ENCODE assay signal across 27 cellular contexts in the genomic region with DNA sequence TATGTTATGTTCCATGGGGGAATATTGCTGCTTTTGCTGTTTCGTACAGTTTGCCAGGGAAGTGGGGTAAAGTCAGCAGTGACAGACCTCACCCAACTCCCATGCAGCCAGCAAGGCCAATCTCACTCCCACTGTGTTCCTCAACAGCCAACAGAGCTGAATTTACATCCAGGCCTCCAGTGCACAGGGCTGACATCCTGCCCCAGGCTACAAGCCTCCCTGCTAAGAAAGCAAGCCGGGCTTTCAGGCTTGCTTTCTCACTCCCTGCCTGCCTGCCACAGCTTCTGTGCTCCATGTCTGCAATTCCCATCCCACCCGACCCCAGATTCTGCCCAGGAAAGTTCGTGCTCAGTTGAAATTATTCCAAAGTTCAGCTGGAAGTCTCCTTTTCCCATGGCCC. TPM values are rescaled to one million over a fixed set of nuclear protein-coding genes. Genes with fewer than 3 reads are reported as not detected.
"Had no signal": no experiment of that assay in that cellular context is flagged by ENCODE, and none has a peak within 500 bp of the region (broad histone marks: within the 10 kb centered on the region; RNA-seq: fewer than 3 reads in every experiment).

No MANE protein-coding gene starts in this region.

- H3K79me2 ChIP-seq: parathyroid adenoma had no signal

- H3K4me1 ChIP-seq: colonic mucosa, foreskin keratinocyte, heart left ventricle, left lung, lower lobe of right lung, parathyroid adenoma, right atrium auricular region, thyroid gland had no signal

- H3K4me3 ChIP-seq: colonic mucosa, heart left ventricle, left lung, lower lobe of right lung, right atrium auricular region, stomach, thyroid gland had no signal

- H3K9ac ChIP-seq: parathyroid adenoma had no signal

- H2AFZ ChIP-seq: parathyroid adenoma had no signal

- DNase-seq: activated CD4-positive, alpha-beta memory T cell treated with anti-CD3 and anti-CD28 coated beads, Interleukin-2, amount 10 ng/mL, durations not matched to agents 7 days and 5 days; activated CD4-positive, alpha-beta T cell treated with anti-CD3 and anti-CD28 coated beads, Interleukin-2, amount 10 ng/mL, durations not matched to agents 24 days and 14 days; activated CD4-positive, CD25-positive, alpha-beta regulatory T cell treated with anti-CD3 and anti-CD28 coated beads, Interleukin-2, amount 50 U/mL, for 72 hours; activated CD8-positive, alpha-beta memory T cell treated with anti-CD3 and anti-CD28 coated beads, Interleukin-2, amount 50 U/mL, for 48 hours; activated gamma-delta T cell treated with Interleukin-2 at 50 U/mL for 16 hours; activated T-cell treated with anti-CD3 and anti-CD28 coated beads, Interleukin-2, amount 50 U/mL, for 4 hours; colonic mucosa; effector memory CD8-positive, alpha-beta T cell; foreskin keratinocyte; heart left ventricle; lower lobe of right lung; nephron progenitor cell; nucleus accumbens; stimulated activated CD4-positive, alpha-beta T cell treated with anti-CD3 and anti-CD28 coated beads, Interleukin-15, amount 100 ng/mL, for 24 hours; stimulated activated CD4-positive, alpha-beta T cell treated with anti-CD3 and anti-CD28 coated beads, Interleukin-2, amount 100 ng/mL, for 24 hours; stimulated activated naive B cell treated with anti-CD40 and anti-IgM and Interleukin-4, amounts not matched to agents 10 μg/mL and 1 μg/mL and 100 μg/mL, for 72 hours; stomach; T-helper 17 cell; T1000; thyroid gland; WERI-Rb-1 had no signal

- H3K36me3 ChIP-seq: colonic mucosa, heart left ventricle, left lung, lower lobe of right lung, right atrium auricular region, stomach, thyroid gland, WERI-Rb-1 had no signal

- H3K27ac Mint-ChIP-seq: activated CD4-positive, alpha-beta memory T cell treated with anti-CD3 and anti-CD28 coated beads, Interleukin-2, amount 10 ng/mL, durations not matched to agents 7 days and 5 days; activated CD4-positive, alpha-beta T cell treated with anti-CD3 and anti-CD28 coated beads, Interleukin-2, amount 10 ng/mL, durations not matched to agents 24 days and 14 days; activated naive CD4-positive, alpha-beta T cell treated with anti-CD3 and anti-CD28 coated beads, Interleukin-2, amount 50 U/mL, for 72 hours; activated T-helper 17 cell treated with anti-CD3 and anti-CD28 coated beads, Interleukin-2, amount 50 U/mL, for 72 hours; effector memory CD8-positive, alpha-beta T cell; nephron progenitor cell; stimulated activated naive B cell treated with anti-CD40 and anti-IgM and Interleukin-4, amounts not matched to agents 10 μg/mL and 1 μg/mL and 100 μg/mL, for 72 hours; T-helper 17 cell had no signal

- FAIRE-seq: endothelial cell of umbilical vein had no signal

- H3K9me3 Mint-ChIP-seq: activated CD4-positive, alpha-beta memory T cell treated with anti-CD3 and anti-CD28 coated beads, Interleukin-2, amount 10 ng/mL, durations not matched to agents 7 days and 5 days; activated CD4-positive, alpha-beta T cell treated with anti-CD3 and anti-CD28 coated beads, Interleukin-2, amount 10 ng/mL, durations not matched to agents 24 days and 14 days had no signal

- H3K36me3 Mint-ChIP-seq: stimulated activated naive B cell treated with anti-CD40 and anti-IgM and Interleukin-4, amounts not matched to agents 10 μg/mL and 1 μg/mL and 100 μg/mL, for 72 hours had no signal

- H3K4me3 Mint-ChIP-seq: activated CD4-positive, alpha-beta memory T cell treated with anti-CD3 and anti-CD28 coated beads, Interleukin-2, amount 10 ng/mL, durations not matched to agents 7 days and 5 days; activated CD4-positive, alpha-beta T cell treated with anti-CD3 and anti-CD28 coated beads, Interleukin-2, amount 10 ng/mL, durations not matched to agents 24 days and 14 days; activated T-cell treated with anti-CD3 and anti-CD28 coated beads, Interleukin-2, amount 50 U/mL, for 4 hours; activated T-helper 17 cell treated with anti-CD3 and anti-CD28 coated beads, Interleukin-2, amount 50 U/mL, for 72 hours; effector memory CD8-positive, alpha-beta T cell; nephron progenitor cell; stimulated activated naive B cell treated with anti-CD40 and anti-IgM and Interleukin-4, amounts not matched to agents 10 μg/mL and 1 μg/mL and 100 μg/mL, for 72 hours; T-helper 17 cell had no signal

- H3K27me3 Mint-ChIP-seq: activated CD4-positive, alpha-beta memory T cell treated with anti-CD3 and anti-CD28 coated beads, Interleukin-2, amount 10 ng/mL, durations not matched to agents 7 days and 5 days; activated CD4-positive, alpha-beta T cell treated with anti-CD3 and anti-CD28 coated beads, Interleukin-2, amount 10 ng/mL, durations not matched to agents 24 days and 14 days; activated T-helper 17 cell treated with anti-CD3 and anti-CD28 coated beads, Interleukin-2, amount 50 U/mL, for 72 hours; effector memory CD8-positive, alpha-beta T cell; T-helper 17 cell had no signal

- H3K4me1 Mint-ChIP-seq: activated CD4-positive, alpha-beta memory T cell treated with anti-CD3 and anti-CD28 coated beads, Interleukin-2, amount 10 ng/mL, durations not matched to agents 7 days and 5 days; activated CD4-positive, alpha-beta T cell treated with anti-CD3 and anti-CD28 coated beads, Interleukin-2, amount 10 ng/mL, durations not matched to agents 24 days and 14 days; activated T-helper 17 cell treated with anti-CD3 and anti-CD28 coated beads, Interleukin-2, amount 50 U/mL, for 72 hours; stimulated activated naive B cell treated with anti-CD40 and anti-IgM and Interleukin-4, amounts not matched to agents 10 μg/mL and 1 μg/mL and 100 μg/mL, for 72 hours; T-helper 17 cell had no signal

- H3K9me3 ChIP-seq: colonic mucosa, lower lobe of right lung, right atrium auricular region, thyroid gland had no signal

- ATAC-seq: activated naive CD4-positive, alpha-beta T cell treated with anti-CD3 and anti-CD28 coated beads, Interleukin-2, amount 50 U/mL, for 72 hours; activated T-cell treated with anti-CD3 and anti-CD28 coated beads, Interleukin-2, amount 50 U/mL, for 4 hours; activated T-helper 17 cell treated with anti-CD3 and anti-CD28 coated beads, Interleukin-2, amount 50 U/mL, for 72 hours; effector memory CD8-positive, alpha-beta T cell; foreskin keratinocyte; heart left ventricle; left lung; lower lobe of right lung; stimulated activated naive B cell treated with anti-CD40 and anti-IgM and Interleukin-4, amounts not matched to agents 10 μg/mL and 1 μg/mL and 100 μg/mL, for 72 hours; T-helper 17 cell had no signal

- H3K27me3 ChIP-seq: colonic mucosa, heart left ventricle, left lung, right atrium auricular region, stomach, thyroid gland had no signal

- H3K27ac ChIP-seq: colonic mucosa, foreskin keratinocyte, heart left ventricle, left lung, lower lobe of right lung, parathyroid adenoma, right atrium auricular region, stomach, thyroid gland, WERI-Rb-1 had no signal

RNA-seq across cellular contexts. Expression of gene SNCAIP, which starts 25.5 kb away (rescaled TPM):
- total RNA-seq: activated CD4-positive, alpha-beta memory T cell treated with anti-CD3 and anti-CD28 coated beads, Interleukin-2, amount 10 ng/mL, durations not matched to agents 7 days and 5 days; activated CD4-positive, alpha-beta T cell treated with anti-CD3 and anti-CD28 coated beads, Interleukin-2, amount 10 ng/mL, durations not matched to agents 24 days and 14 days; activated naive CD4-positive, alpha-beta T cell treated with anti-CD3 and anti-CD28 coated beads, Interleukin-2, amount 50 U/mL, for 72 hours; activated T-cell treated with anti-CD3 and anti-CD28 coated beads, Interleukin-2, amount 50 U/mL, for 4 hours; activated T-helper 17 cell treated with anti-CD3 and anti-CD28 coated beads, Interleukin-2, amount 50 U/mL, for 72 hours; foreskin keratinocyte; T-helper 17 cell had no signal
